In the genomic region with DNA sequence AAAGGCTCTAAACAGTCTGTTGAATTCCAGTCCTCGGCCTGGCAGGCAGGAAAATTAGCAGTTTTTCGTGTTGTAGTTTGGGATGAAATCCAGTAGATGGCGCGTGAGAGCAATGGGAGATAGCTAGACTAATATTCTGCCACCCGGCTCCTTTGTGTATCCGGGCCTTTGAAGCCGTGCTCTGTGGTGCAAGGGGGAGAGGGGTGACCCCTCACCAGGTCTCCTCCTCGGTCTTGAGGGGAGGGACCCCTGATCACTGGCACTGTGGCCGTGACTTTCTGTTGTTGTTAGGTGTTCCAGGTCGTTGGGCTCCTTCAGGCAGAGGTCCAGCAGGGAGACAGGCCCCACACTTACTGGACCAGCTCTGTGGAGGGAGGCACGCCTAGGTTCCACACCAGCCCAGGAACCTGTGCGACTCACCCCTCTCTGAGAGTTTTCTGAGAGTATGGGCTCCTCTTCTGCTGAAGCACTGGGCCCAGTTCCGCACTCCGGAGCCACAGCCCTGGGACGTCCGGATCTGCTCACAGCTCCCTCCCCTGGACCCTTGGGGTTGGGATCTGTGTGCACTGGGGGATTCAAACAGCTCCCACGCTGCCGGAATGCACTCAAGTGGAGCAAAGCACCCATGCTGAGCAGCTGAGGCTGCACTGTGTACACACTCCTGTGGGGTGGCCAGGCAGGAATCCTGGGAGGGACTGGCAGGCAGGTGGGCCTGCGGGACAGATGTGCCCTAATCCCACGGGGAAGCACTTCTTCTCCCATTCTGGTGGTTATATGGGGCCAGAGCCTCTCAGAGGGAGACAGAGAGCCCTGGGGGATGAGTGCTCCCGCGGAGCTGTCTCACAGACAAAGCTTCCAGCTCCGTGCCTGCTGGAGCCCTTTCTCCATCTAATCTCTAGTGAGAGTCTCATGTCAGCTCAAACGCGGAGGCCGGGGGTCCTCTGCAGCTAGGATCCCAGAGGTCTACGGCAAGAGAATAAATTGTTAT, we compare ENCODE assay signal across 8 cellular contexts. TPM values are rescaled to one million over a fixed set of nuclear protein-coding genes. Genes with fewer than 3 reads are reported as not detected.
DNase-seq lines count a peak whose midpoint lies in the region; ATAC-seq, FAIRE-seq and TF ChIP-seq lines count a peak whose summit lies in the region.

No MANE protein-coding gene starts in this region.

- H3K9ac ChIP-seq in SK-N-MC (ENCODE audit: insufficient read length): no peak overlapping the region
- no peak overlapping the region for H3K9ac ChIP-seq in parathyroid adenoma

- H3K27ac Mint-ChIP-seq in activated naive CD8-positive, alpha-beta T cell treated with anti-CD3 and anti-CD28 coated beads for 36 hours: no peak overlapping the region

- peak; percentile 83 for TF ChIP-seq CTCF in parathyroid adenoma (IDR thresholded peaks at IDR 0.05)

- H2AFZ ChIP-seq in parathyroid adenoma: peak overlapping the region; percentile 58

- H3K27me3 ChIP-seq in parathyroid adenoma (ENCODE audit: control insufficient read depth, insufficient read depth, low read length): no peaks in the 10 kb centered on the region

- DNase-seq in A172 (ENCODE audit: low spot score) (peak; percentile 74), GM18507 (ENCODE audit: extremely low spot score, insufficient read length, low read depth) (peak; percentile 5), NCI-H1092 (lab: John Stamatoyannopoulos, UW) (peak; percentile 35), SK-N-MC (ENCODE audit: low read depth, low spot score) (no peak), Right ventricle myocardium superior (peak; percentile 47)
- peak; percentile 48 for DNase-seq in activated naive CD8-positive, alpha-beta T cell treated with anti-CD3 and anti-CD28 coated beads for 36 hours

- H3K4me1 ChIP-seq in parathyroid adenoma: no peaks in the 10 kb centered on the region

- peak; percentile 82 for FAIRE-seq in GM18507 (lab: Jason Lieb, UNC)

- H3K4me2 ChIP-seq in parathyroid adenoma (ENCODE audit: low read length): peak overlapping the region; percentile 14

- no peak overlapping the region for H3K27ac ChIP-seq in SK-N-MC
- no peak overlapping the region for H3K27ac ChIP-seq in parathyroid adenoma

- intact Hi-C loops in Right ventricle myocardium superior (cut with DNase I): loop anchor here (5.0 kb wide), 1 partner anchor 363 kb away; no protein-coding TSS in a partner anchor

- H3K36me3 ChIP-seq in SK-N-MC (ENCODE audit: insufficient read depth, low read length) (no peaks in the 10 kb centered on the region), parathyroid adenoma (ENCODE audit: control insufficient read depth, insufficient read depth, low read length) (no peaks in the 10 kb centered on the region)

- H3K4me3 ChIP-seq in SK-N-MC (peak overlapping the region; percentile 11; the same call in 1 of the 2 replicates), parathyroid adenoma (ENCODE audit: low read depth, low read length) (no peak overlapping the region)

- no peaks in the 10 kb centered on the region for H3K36me3 Mint-ChIP-seq in activated naive CD8-positive, alpha-beta T cell treated with anti-CD3 and anti-CD28 coated beads for 36 hours

- peaks cover 3% of the 10 kb centered on the region for H3K9me3 Mint-ChIP-seq in activated naive CD8-positive, alpha-beta T cell treated with anti-CD3 and anti-CD28 coated beads for 36 hours

- H3K79me2 ChIP-seq in parathyroid adenoma: no peaks in the 10 kb centered on the region

- peaks cover 2% of the 10 kb centered on the region for H3K4me1 Mint-ChIP-seq in activated naive CD8-positive, alpha-beta T cell treated with anti-CD3 and anti-CD28 coated beads for 36 hours

- no peaks in the 10 kb centered on the region for H3K9me3 ChIP-seq in SK-N-MC (ENCODE audit: low read depth, low read length)
- H3K9me3 ChIP-seq in parathyroid adenoma (ENCODE audit: control insufficient read depth, low read length): no peaks in the 10 kb centered on the region

- H3K4me3 Mint-ChIP-seq in activated naive CD8-positive, alpha-beta T cell treated with anti-CD3 and anti-CD28 coated beads for 36 hours: no peak overlapping the region

- peaks cover 23% of the 10 kb centered on the region for H3K27me3 Mint-ChIP-seq in activated naive CD8-positive, alpha-beta T cell treated with anti-CD3 and anti-CD28 coated beads for 36 hours

- ATAC-seq in Right ventricle myocardium superior (ENCODE audit: poor library complexity) (peak; percentile 82), HG02938 (IDR thresholded peaks at IDR 0.05; ENCODE audit: unreplicated experiment) (no peak)

RNA-seq across cellular contexts. Expression of a gene that starts 8.8 kb away (rescaled TPM):
- 0.24 and 1.9 TPM in 2 replicates for total RNA-seq in A172 (2014; rRNA removed; shearing (Covaris generic))
- total RNA-seq in activated naive CD8-positive, alpha-beta T cell treated with anti-CD3 and anti-CD28 coated beads for 36 hours: not detected
- total RNA-seq in Right ventricle myocardium superior: not detected

RNA-seq across cellular contexts. Expression of a gene that starts 30.6 kb away (rescaled TPM):
- total RNA-seq in A172 (2014; rRNA removed; shearing (Covaris generic)): not detected in 2 replicates
- not detected for total RNA-seq in activated naive CD8-positive, alpha-beta T cell treated with anti-CD3 and anti-CD28 coated beads for 36 hours
- not detected for total RNA-seq in Right ventricle myocardium superior
